In genomic region chr7:91164948-91165845, GRCh38 we compare ENCODE assay signal across 9 cellular contexts.
DNase-seq lines count a peak whose midpoint lies in the region; ATAC-seq, FAIRE-seq and TF ChIP-seq lines count a peak whose summit lies in the region.
"Had no signal": no experiment of that assay in that cellular context is flagged by ENCODE, and none has a peak within 500 bp of the region (broad histone marks: within the 10 kb centered on the region; RNA-seq: fewer than 3 reads in every experiment).

No MANE protein-coding gene starts in this region.

- peaks cover 0 to 5% (median 0%) of the 10 kb centered on the region in 8 donors for H3K9me3 Mint-ChIP-seq in CD4-positive, alpha-beta memory T cell

- no peaks in the 10 kb centered on the region for H3K36me3 Mint-ChIP-seq in CD4-positive, alpha-beta memory T cell

- ATAC-seq in GM21576 (IDR thresholded peaks at IDR 0.05; ENCODE audit: unreplicated experiment): peak; percentile 91
- ATAC-seq: K562 had no signal

- H3K27me3 ChIP-seq in CD4-positive, alpha-beta memory T cell (ENCODE audit: insufficient read depth, low read length): no peaks in the 10 kb centered on the region
- H3K27me3 ChIP-seq in small intestine (ENCODE audit: control insufficient read depth in 2 of 2, insufficient read depth in 2 of 2, low read length in 2 of 2): no peaks in the 10 kb centered on the region

- no peak for TF ChIP-seq RAD21 in Ishikawa (IDR thresholded peaks at IDR 0.05; ENCODE audit: low read depth)

- no peak overlapping the region for H3K4me3 ChIP-seq in CD4-positive, alpha-beta memory T cell (ENCODE audit: low read length in 2 of 2)
- H3K4me3 ChIP-seq in small intestine (ENCODE audit: low read depth in 1 of 2, low read length in 2 of 2): no peak overlapping the region
- H3K4me3 ChIP-seq: K562 had no signal

- TF ChIP-seq EP300 in Ishikawa (IDR thresholded peaks at IDR 0.05; ENCODE audit: borderline replicate concordance): no peak

- no peak overlapping the region for H3K27ac ChIP-seq in CD4-positive, alpha-beta memory T cell (ENCODE audit: low read depth, low read length)
- H3K27ac ChIP-seq in small intestine (ENCODE audit: low read depth in 1 of 2, low read length in 1 of 2): peak overlapping the region in 1 of 2 donors; percentile 80

- intact Hi-C loops in CD4-positive, alpha-beta memory T cell (cut with micrococcal nuclease): no loop called here

- H3K4me3 Mint-ChIP-seq in CD4-positive, alpha-beta memory T cell: no peak overlapping the region

- no peaks in the 10 kb centered on the region for H3K4me1 Mint-ChIP-seq in CD4-positive, alpha-beta memory T cell

- POLR2A ChIA-PET in CD4-positive, alpha-beta memory T cell (lab: Charles Lee; ENCODE audit: partially characterized antibody): no interaction called here

- no peak for FAIRE-seq in small intestine (lab: Jason Lieb, UNC)
- FAIRE-seq: K562 had no signal

- H3K4me1 ChIP-seq in CD4-positive, alpha-beta memory T cell (ENCODE audit: insufficient read depth, low read length): no peaks in the 10 kb centered on the region
- H3K4me1 ChIP-seq in small intestine (ENCODE audit: control insufficient read depth in 2 of 2, insufficient read depth in 1 of 2, low read depth in 1 of 2, low read length in 1 of 2): no peaks in the 10 kb centered on the region

- TF ChIP-seq POLR2A in erythroblast (IDR thresholded peaks at IDR 0.05; ENCODE audit: low read length): no peak

- no peaks in the 10 kb centered on the region for H3K9me3 ChIP-seq in CD4-positive, alpha-beta memory T cell (ENCODE audit: control insufficient read depth in 1 of 2, low read length in 2 of 2)
- H3K9me3 ChIP-seq in small intestine (ENCODE audit: control insufficient read depth, low read depth): no peaks in the 10 kb centered on the region

- 67 to 78% (median 71%) methylated on average over 9 of the region's 9 CpGs for WGBS in small intestine, 3 donors

- H3K36me3 ChIP-seq in CD4-positive, alpha-beta memory T cell (ENCODE audit: insufficient read depth, low read length): no peaks in the 10 kb centered on the region
- no peaks in the 10 kb centered on the region for H3K36me3 ChIP-seq in small intestine (ENCODE audit: control insufficient read depth in 2 of 2, insufficient read depth in 2 of 2, low read length in 2 of 2)

- no peak overlapping the region for H3K27ac Mint-ChIP-seq in CD4-positive, alpha-beta memory T cell

- CTCF ChIA-PET in CD4-positive, alpha-beta memory T cell (lab: Charles Lee; ENCODE audit: partially characterized antibody): no interaction called here

- no peaks in the 10 kb centered on the region for H3K27me3 Mint-ChIP-seq in CD4-positive, alpha-beta memory T cell

- DNase-seq in GM04504 (ENCODE audit: low read depth) (peak; percentile 62), fibroblast of peridontal ligament (ENCODE audit: extremely low read depth) (peak; percentile 93), erythroblast (lab: John Stamatoyannopoulos, UW) (no peak), small intestine (no peak)
- no peak for DNase-seq in CD4-positive, alpha-beta memory T cell
- no peak for DNase-seq in effector CD4-positive, alpha-beta T cell

TF ChIP-seq in Ishikawa, 13 proteins besides CTCF, POLR2A, EP300 and RAD21:
- TF ChIP-seq EGR1 (IDR thresholded peaks at IDR 0.05) (no peak), TEAD4 (IDR thresholded peaks at IDR 0.05) (peak; percentile 27; the same call in 1 of the 2 replicates)

Comparison
In these comparisons a context has a peak if more than half of its experiments do, and no peak if none do; other contexts are left out.
1. DNase-seq: peak in GM04504 (single experiment) and fibroblast of peridontal ligament (single experiment); none in CD4-positive, alpha-beta memory T cell (0 of 5), erythroblast (0 of 2), small intestine (single experiment) and effector CD4-positive, alpha-beta T cell (single experiment).